ENCODE assay signal across 8 cellular contexts in the genomic region with DNA sequence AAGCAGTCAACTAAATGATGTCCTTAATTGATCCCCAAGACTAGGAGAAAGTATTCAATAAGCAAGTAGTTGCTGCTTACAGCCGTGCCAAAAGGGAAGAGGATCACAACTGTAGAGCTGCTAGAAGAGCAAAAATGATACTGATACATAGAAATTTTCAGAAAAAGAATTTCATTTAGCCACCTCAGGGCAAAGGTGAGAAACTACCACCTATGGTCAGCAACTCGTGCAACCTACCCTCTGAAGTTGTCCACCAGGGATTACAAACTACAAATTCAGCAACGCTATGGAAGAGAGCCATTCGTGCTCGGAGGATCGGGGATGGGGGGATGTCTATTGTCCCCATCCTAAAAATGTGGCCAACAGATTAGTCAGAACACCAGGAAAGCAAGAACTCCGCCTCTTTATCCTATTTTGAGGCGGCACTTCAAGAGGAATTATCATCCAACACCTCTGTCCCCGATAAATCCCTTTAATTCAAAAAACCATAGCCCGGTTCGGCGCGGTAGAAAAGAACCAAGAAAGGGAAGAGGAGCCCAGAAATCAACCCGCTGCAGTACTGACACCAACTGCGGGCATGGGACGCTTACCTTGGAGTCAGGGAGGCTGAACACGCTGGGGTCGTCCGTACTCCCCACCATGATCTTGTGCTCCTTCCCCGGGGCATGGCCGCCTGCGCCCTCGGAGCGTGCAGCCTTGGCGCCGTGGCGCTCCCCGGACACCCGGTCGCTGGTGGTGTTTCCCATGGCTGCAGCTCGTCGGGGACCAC. TPM values are rescaled to one million over a fixed set of nuclear protein-coding genes. Genes with fewer than 3 reads are reported as not detected.
DNase-seq lines count a peak whose midpoint lies in the region; ATAC-seq and TF ChIP-seq lines count a peak whose summit lies in the region.

No MANE protein-coding gene starts in this region.

- H3K4me1 Mint-ChIP-seq in CD4-positive, alpha-beta T cell (ENCODE audit: low read depth): peaks cover 54% of the 10 kb centered on the region
- peaks cover 36 to 46% (median 43%) of the 10 kb centered on the region in 3 donors for H3K4me1 Mint-ChIP-seq in T-cell

- no peaks in the 10 kb centered on the region for H3K27me3 Mint-ChIP-seq in CD4-positive, alpha-beta T cell
- no peaks in the 10 kb centered on the region for H3K27me3 Mint-ChIP-seq in T-cell

- H3K9me3 ChIP-seq in CD4-positive, alpha-beta T cell (ENCODE audit: control insufficient read depth, low read length): no peaks in the 10 kb centered on the region
- H3K9me3 ChIP-seq in HAP-1: no peaks in the 10 kb centered on the region
- no peaks in the 10 kb centered on the region for H3K9me3 ChIP-seq in esophagus squamous epithelium
- no peaks in the 10 kb centered on the region for H3K9me3 ChIP-seq in neutrophil

- no peak for DNase-seq in CD4-positive, alpha-beta T cell
- DNase-seq in HAP-1 (ENCODE audit: low spot score in 2 of 2): peak; percentile 20 to 21
- peak in 4 of 34 experiments; percentile 1 to 24 (median 13) for DNase-seq in T-cell
- no peak for DNase-seq in esophagus squamous epithelium (lab: John Stamatoyannopoulos, UW)
- no peak for DNase-seq in NCI-H2196 treated with DMSO at 0.1 percent for 48 hours (lab: John Stamatoyannopoulos, UW; ENCODE audit: unreplicated experiment)

- H3K4me1 ChIP-seq in HAP-1 (peaks cover 30% of the 10 kb centered on the region), esophagus squamous epithelium (peaks cover 3 to 68% (median 34%) of the 10 kb centered on the region in 3 donors), neutrophil (ENCODE audit: control insufficient read depth in 1 of 2, insufficient read depth in 1 of 2, low read depth in 1 of 2, low read length in 1 of 2) (peaks cover 18 to 23% of the 10 kb centered on the region in 2 experiments)

- H3K9me3 Mint-ChIP-seq in CD4-positive, alpha-beta T cell: no peaks in the 10 kb centered on the region
- H3K9me3 Mint-ChIP-seq in T-cell: no peaks in the 10 kb centered on the region

- peak overlapping the region; percentile 57 for H3K27ac ChIP-seq in CD4-positive, alpha-beta T cell (ENCODE audit: low read depth, low read length)
- H3K27ac ChIP-seq in esophagus squamous epithelium (peak overlapping the region; percentile 91 to 96 (median 94)), neutrophil (peak overlapping the region; percentile 83)

- peak; percentile 21 for ATAC-seq in CD4-positive, alpha-beta T cell (ENCODE audit: poor library complexity)
- no peak for ATAC-seq in T-cell (replicated peaks in 1 of 4)
- ATAC-seq in GM18861 (IDR thresholded peaks at IDR 0.05; ENCODE audit: unreplicated experiment): no peak
- no peak for ATAC-seq in HG03460 (IDR thresholded peaks at IDR 0.05; ENCODE audit: unreplicated experiment)

- H3K4me3 Mint-ChIP-seq in CD4-positive, alpha-beta T cell: peak overlapping the region; percentile 97
- peak overlapping the region; percentile 97 to 99 (median 97) for H3K4me3 Mint-ChIP-seq in T-cell

- H3K36me3 Mint-ChIP-seq in CD4-positive, alpha-beta T cell (ENCODE audit: low read depth): peaks cover 50% of the 10 kb centered on the region
- peaks cover 17% of the 10 kb centered on the region for H3K36me3 Mint-ChIP-seq in T-cell

- CTCF ChIA-PET in CD4-positive, alpha-beta T cell (lab: Charles Lee): interaction anchor here (0.7 to 4.1 kb wide), 3 partner anchors 9 to 72 kb away, joined by 3 to 33 read pairs (median 31); partner anchors contain the start of gene CHD1L
- CTCF ChIA-PET in T-cell (lab: Charles Lee): interaction anchor here in 1 of 2 donors (0.9 kb wide), 1 partner anchor 72 kb away, joined by 4 read pairs; no protein-coding TSS in a partner anchor

- H3K4me3 ChIP-seq in HAP-1 (peak overlapping the region; percentile 93), esophagus squamous epithelium (peak overlapping the region; percentile 81 to 92 (median 90)), neutrophil (ENCODE audit: low read depth in 1 of 2, low read length in 1 of 2) (peak overlapping the region; percentile 88 to 96)

- POLR2A ChIA-PET in CD4-positive, alpha-beta T cell (lab: Charles Lee): interaction anchor here (0.8 to 3.9 kb wide), 5 partner anchors 9 to 71 kb away, joined by 3 to 49 read pairs (median 4); partner anchors contain the start of genes CHD1L and FMO5
- POLR2A ChIA-PET in T-cell (lab: Charles Lee): no interaction called here

- in situ Hi-C loops in HAP-1 (cut with MboI; ENCODE audit: low sequenced_read_pairs): loop anchor here (5.0 kb wide), 1 partner anchor 71 kb away; the partner anchor contains the start of gene CHD1L

- peak overlapping the region; percentile 74 for H3K27ac Mint-ChIP-seq in CD4-positive, alpha-beta T cell
- peak overlapping the region; percentile 68 to 82 for H3K27ac Mint-ChIP-seq in T-cell

- H3K36me3 ChIP-seq in HAP-1 (replicated peaks) (peaks cover 10% of the 10 kb centered on the region), esophagus squamous epithelium (peaks cover 0 to 2% (median 0%) of the 10 kb centered on the region in 3 donors), neutrophil (peaks cover 2% of the 10 kb centered on the region)

- H3K27me3 ChIP-seq in CD4-positive, alpha-beta T cell (ENCODE audit: control insufficient read depth, insufficient read depth, low read length): no peaks in the 10 kb centered on the region
- no peaks in the 10 kb centered on the region for H3K27me3 ChIP-seq in HAP-1 (ENCODE audit: low read depth)
- H3K27me3 ChIP-seq in esophagus squamous epithelium: no peaks in the 10 kb centered on the region
- H3K27me3 ChIP-seq in neutrophil: no peaks in the 10 kb centered on the region

- intact Hi-C loops in CD4-positive, alpha-beta T cell (cut with DNase I, micrococcal nuclease): loop anchor here (1.0 to 5.0 kb wide), 2 partner anchors 56 to 71 kb away; partner anchors contain the start of genes CHD1L (in 2 of the 2) and FMO5 (in 1 of the 2)
- intact Hi-C loops in esophagus squamous epithelium (cut with DNase I): loop anchor here (5.0 kb wide), 1 partner anchor 71 kb away; the partner anchor contains the start of gene CHD1L

- 0% methylated on average over 16 to 23 of the region's 32 CpGs for WGBS in esophagus squamous epithelium, 2 donors

- no peak for TF ChIP-seq POLR2A in esophagus squamous epithelium (IDR thresholded peaks at IDR 0.05)

- TF ChIP-seq CTCF in CD4-positive, alpha-beta T cell (IDR thresholded peaks at IDR 0.05): no peak
- no peak for TF ChIP-seq CTCF in esophagus squamous epithelium (IDR thresholded peaks at IDR 0.05)
- no peak for TF ChIP-seq CTCF in neutrophil (IDR thresholded peaks at IDR 0.05)

RNA-seq across cellular contexts. Expression of gene PRKAB2, which starts 0.7 kb away (rescaled TPM):
- 1 to 10 TPM; 7.4 to 9.6 TPM for total RNA-seq in CD4-positive, alpha-beta T cell
- total RNA-seq in T-cell: 10 to 100 TPM; 13.6 to 22.0 (median 18.4) TPM
- 10 to 100 TPM in 1 of 4 donors, 1 to 10 TPM in 3; 2.4 to 14.7 (median 8.1) TPM for total RNA-seq in esophagus squamous epithelium

RNA-seq across cellular contexts. Expression of gene FMO5, which starts 53.6 kb away (rescaled TPM):
- total RNA-seq in CD4-positive, alpha-beta T cell: under 1 TPM; 0.41 to 0.67 TPM
- total RNA-seq in T-cell (1 to 10 TPM in 1 of 5 donors, under 1 TPM in 4; 0.23 to 1.4 (median 0.95) TPM), esophagus squamous epithelium (1 to 10 TPM in 2 of 4 donors, under 1 TPM in 2; 0.38 to 2.3 (median 0.77) TPM)

Comparison
In these comparisons a context has a peak if more than half of its experiments do, and no peak if none do; other contexts are left out.
1. DNase-seq: peak in HAP-1 (2 of 2); none in CD4-positive, alpha-beta T cell (0 of 10), esophagus squamous epithelium (single experiment) and NCI-H2196 treated with DMSO at 0.1 percent for 48 hours (single experiment).
2. Peak in every context shown above with its lines, with median percentiles within 50 percentile points of each other: H3K27ac ChIP-seq and H3K4me3 ChIP-seq.